ENCODE assay signal across 10 cellular contexts in genomic region chr19:38473201-38473600, GRCh38. TPM values are rescaled to one million over a fixed set of nuclear protein-coding genes. Genes with fewer than 3 reads are reported as not detected.
"Had no signal": no experiment of that assay in that cellular context is flagged by ENCODE, and none has a peak within 500 bp of the region (broad histone marks: within the 10 kb centered on the region; RNA-seq: fewer than 3 reads in every experiment).

No MANE protein-coding gene starts in this region.

- H3K4me3 Mint-ChIP-seq: H9, HFFc6, IgD-negative memory B cell had no signal

- FAIRE-seq: H54, HTR-8/SVneo had no signal

- H3K36me3 Mint-ChIP-seq: IgD-negative memory B cell had no signal

- H3K4me3 ChIP-seq: GM23248 had no signal

- H3K4me1 Mint-ChIP-seq: IgD-negative memory B cell had no signal

- H3K9me3 Mint-ChIP-seq: H9, HFFc6 had no signal

- H3K9ac ChIP-seq: GM23248 had no signal

- H3K27ac ChIP-seq: GM23248 had no signal

- DNase-seq: GM23248, GOT3, H9, HCEC 1CT, HFFc6, KG1 had no signal

- H3K27ac Mint-ChIP-seq: HFFc6, IgD-negative memory B cell had no signal

- H2AFZ ChIP-seq: GM23248 had no signal

RNA-seq across cellular contexts. Expression of gene RYR1, which starts 39.7 kb away (rescaled TPM):
- total RNA-seq: HFFc6, HT-29 had no signal
- polyA plus RNA-seq: GM23248 had no signal

RNA-seq across cellular contexts. Expression of gene RASGRP4, which starts 47.2 kb away (rescaled TPM):
- total RNA-seq: GM23248, HFFc6, HT-29 had no signal
- polyA plus RNA-seq: GM23248 had no signal
